In the genomic region with DNA sequence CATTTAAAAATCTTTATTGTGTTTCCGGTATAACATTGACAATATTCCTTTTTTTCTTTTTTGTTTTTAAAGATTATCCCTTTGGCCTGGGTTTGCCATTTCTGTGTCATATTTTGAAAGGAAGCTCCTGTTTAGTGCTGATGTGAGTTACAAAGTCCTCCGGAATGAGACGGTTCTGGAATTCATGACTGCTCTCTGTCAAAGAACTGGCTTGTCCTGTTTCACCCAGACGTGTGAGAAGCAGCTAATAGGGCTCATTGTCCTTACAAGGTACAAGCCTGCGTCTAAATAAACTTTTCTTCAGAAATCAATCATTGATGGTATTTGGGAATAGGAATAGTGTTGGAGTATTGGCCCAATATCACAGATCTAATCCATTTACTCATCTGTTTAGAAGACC, we compare ENCODE assay signal across 21 cellular contexts.
"Had no signal": no experiment of that assay in that cellular context is flagged by ENCODE, and none has a peak within 500 bp of the region (broad histone marks: within the 10 kb centered on the region; RNA-seq: fewer than 3 reads in every experiment).

No MANE protein-coding gene starts in this region.

- H3K9me3 ChIP-seq: breast epithelium, sigmoid colon, testis, upper lobe of left lung had no signal

- H3K27me3 Mint-ChIP-seq: activated naive CD8-positive, alpha-beta T cell treated with anti-CD3 and anti-CD28 coated beads, Interleukin-2, amount 10 ng/mL, durations not matched to agents 7 days and 5 days; naive thymus-derived CD8-positive, alpha-beta T cell; stimulated activated naive B cell treated with anti-CD40 and anti-IgM and Interleukin-4, amounts not matched to agents 10 μg/mL and 1 μg/mL and 100 μg/mL, for 72 hours had no signal

- ATAC-seq: activated T-cell treated with anti-CD3 and anti-CD28 coated beads, Interleukin-2, amount 50 U/mL, for 72 hours; naive thymus-derived CD8-positive, alpha-beta T cell; stimulated activated naive B cell treated with anti-CD40 and anti-IgM and Interleukin-4, amounts not matched to agents 10 μg/mL and 1 μg/mL and 100 μg/mL, for 72 hours; WTC11 had no signal

- H3K27ac Mint-ChIP-seq: activated naive CD4-positive, alpha-beta T cell treated with anti-CD3 and anti-CD28 coated beads for 36 hours; activated naive CD8-positive, alpha-beta T cell treated with anti-CD3 and anti-CD28 coated beads, Interleukin-2, amount 10 ng/mL, durations not matched to agents 7 days and 5 days; activated T-cell treated with anti-CD3 and anti-CD28 coated beads, Interleukin-2, amount 50 U/mL, for 72 hours; naive thymus-derived CD8-positive, alpha-beta T cell; neural progenitor cell; stimulated activated naive B cell treated with anti-CD40 and anti-IgM and Interleukin-4, amounts not matched to agents 10 μg/mL and 1 μg/mL and 100 μg/mL, for 72 hours; WTC11 had no signal

- H3K4me1 ChIP-seq: breast epithelium, sigmoid colon, testis had no signal

- H3K36me3 Mint-ChIP-seq: activated naive CD8-positive, alpha-beta T cell treated with anti-CD3 and anti-CD28 coated beads, Interleukin-2, amount 10 ng/mL, durations not matched to agents 7 days and 5 days; naive thymus-derived CD8-positive, alpha-beta T cell; neural progenitor cell; stimulated activated naive B cell treated with anti-CD40 and anti-IgM and Interleukin-4, amounts not matched to agents 10 μg/mL and 1 μg/mL and 100 μg/mL, for 72 hours; WTC11 had no signal

- H3K36me3 ChIP-seq: breast epithelium, neural progenitor cell had no signal

- DNase-seq: activated CD4-positive, alpha-beta T cell treated with anti-CD3 and anti-CD28 coated beads, Interleukin-2, amount 50 U/mL, for 4 hours; activated effector memory CD4-positive, alpha-beta T cell treated with Interleukin-2 at 50 U/mL for 16 hours; activated naive CD4-positive, alpha-beta T cell treated with anti-CD3 and anti-CD28 coated beads for 36 hours; activated naive CD8-positive, alpha-beta T cell treated with anti-CD3 and anti-CD28 coated beads, Interleukin-2, amount 10 ng/mL, durations not matched to agents 7 days and 5 days; activated T-cell treated with anti-CD3 and anti-CD28 coated beads, Interleukin-2, amount 50 U/mL, for 72 hours; amniotic stem cell; cerebellar nuclear complex; foreskin fibroblast; glutamatergic neuron; naive thymus-derived CD8-positive, alpha-beta T cell; sigmoid colon; stimulated activated CD4-positive, alpha-beta T cell treated with anti-CD3 and anti-CD28 coated beads, Interleukin-2, amount 100 ng/mL, for 48 hours; stimulated activated CD8-positive, alpha-beta memory T cell treated with anti-CD3 and anti-CD28 coated beads, Interleukin-4, amount 100 ng/mL, for 48 hours; stimulated activated naive B cell treated with anti-CD40 and anti-IgM and Interleukin-4, amounts not matched to agents 10 μg/mL and 1 μg/mL and 100 μg/mL, for 72 hours; T-helper 1 cell; testis; upper lobe of left lung had no signal

- H3K27ac ChIP-seq: breast epithelium, coronary artery, neural progenitor cell, testis, upper lobe of left lung had no signal

- H3K4me3 Mint-ChIP-seq: activated naive CD4-positive, alpha-beta T cell treated with anti-CD3 and anti-CD28 coated beads for 36 hours; activated naive CD8-positive, alpha-beta T cell treated with anti-CD3 and anti-CD28 coated beads, Interleukin-2, amount 10 ng/mL, durations not matched to agents 7 days and 5 days; activated T-cell treated with anti-CD3 and anti-CD28 coated beads, Interleukin-2, amount 50 U/mL, for 72 hours; naive thymus-derived CD8-positive, alpha-beta T cell; neural progenitor cell; stimulated activated naive B cell treated with anti-CD40 and anti-IgM and Interleukin-4, amounts not matched to agents 10 μg/mL and 1 μg/mL and 100 μg/mL, for 72 hours; WTC11 had no signal

- H3K4me1 Mint-ChIP-seq: activated naive CD8-positive, alpha-beta T cell treated with anti-CD3 and anti-CD28 coated beads, Interleukin-2, amount 10 ng/mL, durations not matched to agents 7 days and 5 days; naive thymus-derived CD8-positive, alpha-beta T cell; WTC11 had no signal

- H3K27me3 ChIP-seq: breast epithelium, neural progenitor cell, sigmoid colon, testis, upper lobe of left lung had no signal

- H3K9me3 Mint-ChIP-seq: activated naive CD4-positive, alpha-beta T cell treated with anti-CD3 and anti-CD28 coated beads for 36 hours; activated naive CD8-positive, alpha-beta T cell treated with anti-CD3 and anti-CD28 coated beads, Interleukin-2, amount 10 ng/mL, durations not matched to agents 7 days and 5 days; activated T-cell treated with anti-CD3 and anti-CD28 coated beads, Interleukin-2, amount 50 U/mL, for 72 hours; naive thymus-derived CD8-positive, alpha-beta T cell; neural progenitor cell; stimulated activated naive B cell treated with anti-CD40 and anti-IgM and Interleukin-4, amounts not matched to agents 10 μg/mL and 1 μg/mL and 100 μg/mL, for 72 hours; WTC11 had no signal

- H3K4me3 ChIP-seq: breast epithelium, coronary artery, neural progenitor cell, sigmoid colon, testis, upper lobe of left lung had no signal
